ENCODE assay signal across 23 cellular contexts in the genomic region with DNA sequence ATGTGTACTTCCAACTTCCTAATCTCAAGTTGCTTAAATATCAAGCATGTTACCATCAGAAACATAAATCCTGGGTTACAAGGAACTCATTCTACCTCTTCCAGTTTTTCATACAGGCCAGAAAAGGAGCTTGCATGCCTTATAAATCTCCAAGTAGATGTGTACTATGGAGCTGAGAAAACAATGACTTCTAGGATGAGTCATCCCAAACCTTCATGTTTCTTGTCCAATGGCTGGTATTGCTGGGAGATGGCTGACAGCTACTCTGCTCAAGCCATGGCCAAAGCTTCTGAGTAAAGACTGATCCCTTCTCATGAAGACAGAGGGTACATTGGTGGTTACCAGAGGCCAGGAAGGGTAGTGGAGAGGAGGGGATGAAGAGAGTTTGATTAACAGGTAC. TPM values are rescaled to one million over a fixed set of nuclear protein-coding genes. Genes with fewer than 3 reads are reported as not detected.
DNase-seq lines count a peak whose midpoint lies in the region; ATAC-seq, FAIRE-seq and TF ChIP-seq lines count a peak whose summit lies in the region.
"Had no signal": no experiment of that assay in that cellular context is flagged by ENCODE, and none has a peak within 500 bp of the region (broad histone marks: within the 10 kb centered on the region; RNA-seq: fewer than 3 reads in every experiment).

No MANE protein-coding gene starts in this region.

- ATAC-seq in K562 (peak; percentile 36; the same call in 2 of the 3 replicates), HG03095 (IDR thresholded peaks at IDR 0.05; ENCODE audit: unreplicated experiment) (no peak)
- ATAC-seq: heart right ventricle, lower lobe of right lung had no signal

- POLR2A ChIA-PET in K562 (lab: Yijun Ruan, JAX): no interaction called here

- dilution Hi-C loops in keratinocyte (cut with MboI; ENCODE audit: extremely low pct_ligation_motif_present, low sequenced_read_pairs): no loop called here

- in situ Hi-C loops in K562 (cut with MboI): no loop called here

- TF ChIP-seq CTCF in C4-2B (conservative IDR thresholded peaks at IDR 0.05): no peak
- TF ChIP-seq CTCF in K562 (IDR thresholded peaks at IDR 0.05 in 2 of 3, conservative IDR thresholded peaks at IDR 0.05 in 1 of 3; ENCODE audit: insufficient read depth in 2 of 3, low read depth in 1 of 3, low read length in 3 of 3): no peak
- TF ChIP-seq CTCF in keratinocyte (optimal IDR thresholded peaks at IDR 0.05 in 1 of 3, IDR thresholded peaks at IDR 0.05 in 1 of 3, conservative IDR thresholded peaks at IDR 0.05 in 1 of 3; ENCODE audit: extremely low read depth in 1 of 3, insufficient read depth in 2 of 3, low read length in 3 of 3): no peak

- FAIRE-seq in K562 (lab: Jason Lieb, UNC): peak; percentile 55
- FAIRE-seq in keratinocyte (lab: Jason Lieb, UNC): peak; percentile 65
- FAIRE-seq: H1 had no signal

- H3K9me3 ChIP-seq in K562 (replicated peaks; ENCODE audit: control insufficient read depth, insufficient read depth, low read depth, low read length) (peaks cover 8% of the 10 kb centered on the region), keratinocyte (ENCODE audit: control insufficient read depth, low read depth, low read length) (no peaks in the 10 kb centered on the region)
- H3K9me3 ChIP-seq: esophagus muscularis mucosa, neutrophil, vagina had no signal

- peak overlapping the region; percentile 57 for H2AFZ ChIP-seq in K562 (ENCODE audit: low read depth, low read length)
- no peak overlapping the region for H2AFZ ChIP-seq in keratinocyte (ENCODE audit: control insufficient read depth, low read length)

- TF ChIP-seq RAD21 in K562 (CRISPR knock-in tag; conservative IDR thresholded peaks at IDR 0.05 in 1 of 2, IDR thresholded peaks at IDR 0.05 in 1 of 2): no peak

- H3K9me1 ChIP-seq in K562 (ENCODE audit: control insufficient read depth, insufficient read depth, low read length) (no peaks in the 10 kb centered on the region), keratinocyte (ENCODE audit: control insufficient read depth, extremely low read depth, insufficient read depth, low read length) (no peaks in the 10 kb centered on the region)

- H3K4me2 ChIP-seq in K562 (ENCODE audit: insufficient read depth, low read length) (no peak overlapping the region), keratinocyte (ENCODE audit: control insufficient read depth, extremely low read depth, insufficient read depth, low read depth, low read length) (no peak overlapping the region)

- DNase-seq in HT1080 (ENCODE audit: low read depth): peak; percentile 39
- peak; percentile 25 to 45 (median 30) for DNase-seq in K562 (ENCODE audit: extremely low read depth in 1 of 4, low spot score in 3 of 4)
- no peak for DNase-seq in keratinocyte (ENCODE audit: low read depth, low spot score)
- DNase-seq in pons (ENCODE audit: low spot score): no peak
- DNase-seq in NCI-H2196 treated with DMSO at 0.1 percent for 48 hours (lab: John Stamatoyannopoulos, UW; ENCODE audit: unreplicated experiment): no peak
- no peak for DNase-seq in SHP77 (lab: John Stamatoyannopoulos, UW)
- DNase-seq: activated CD4-positive, alpha-beta T cell treated with anti-CD3 and anti-CD28 coated beads, Interleukin-2, amount 10 ng/mL, durations not matched to agents 24 days and 14 days; activated effector memory CD4-positive, alpha-beta T cell treated with Interleukin-2 at 50 U/mL for 16 hours; CD4-positive, alpha-beta T cell; central memory CD4-positive, alpha-beta T cell; EL; heart right ventricle; immature natural killer cell; lower lobe of right lung; MM.1S; NCI-H2227 treated with DMSO at 0.1 percent for 48 hours; SW 1271 had no signal

- H4K20me1 ChIP-seq in K562 (replicated peaks; ENCODE audit: control insufficient read depth, insufficient read depth, low read length) (no peaks in the 10 kb centered on the region), keratinocyte (ENCODE audit: control insufficient read depth, extremely low read depth, insufficient read depth, low read length) (no peaks in the 10 kb centered on the region)

- no peak for TF ChIP-seq POLR2A in K562 (conservative IDR thresholded peaks at IDR 0.05)

- CTCF ChIA-PET in K562 (lab: Yijun Ruan, JAX; ENCODE audit: low intra/inter-chr PET ratio): no interaction called here

- H3K36me3 ChIP-seq in K562 (ENCODE audit: control insufficient read depth, insufficient read depth, low read length) (no peaks in the 10 kb centered on the region), keratinocyte (ENCODE audit: control insufficient read depth in 2 of 2, extremely low read depth in 1 of 2, insufficient read depth in 2 of 2, low read length in 2 of 2) (no peaks in the 10 kb centered on the region)
- H3K36me3 ChIP-seq: esophagus muscularis mucosa, heart right ventricle, lower lobe of right lung, neutrophil, vagina had no signal

- no peak for TF ChIP-seq EP300 in K562 (IDR thresholded peaks at IDR 0.05; ENCODE audit: low read length)

- H3K79me2 ChIP-seq in K562 (ENCODE audit: control insufficient read depth, insufficient read depth, low read length): no peaks in the 10 kb centered on the region
- peaks cover 3% of the 10 kb centered on the region for H3K79me2 ChIP-seq in keratinocyte (ENCODE audit: control insufficient read depth, insufficient read depth, low read length)

- intact Hi-C loops in K562 (cut with micrococcal nuclease): no loop called here

- H3K27me3 ChIP-seq in K562 (ENCODE audit: control insufficient read depth in 2 of 2, insufficient read depth in 2 of 2, low read length in 2 of 2) (no peaks in the 10 kb centered on the region), keratinocyte (ENCODE audit: control insufficient read depth, extremely low read depth, insufficient read depth, low read length) (no peaks in the 10 kb centered on the region)
- H3K27me3 ChIP-seq: heart right ventricle, neutrophil, vagina had no signal

- H3K9ac ChIP-seq in K562 (ENCODE audit: insufficient read depth in 1 of 2, low read depth in 2 of 2, low read length in 2 of 2) (no peak overlapping the region), keratinocyte (ENCODE audit: control insufficient read depth, extremely low read depth, insufficient read depth, low read length) (no peak overlapping the region)

- no TSS peak for BruUV-seq in K562 (replicated peaks; lab: Mats Ljungman, UMichigan)

- H3K4me3 ChIP-seq in K562 (no peak overlapping the region), keratinocyte (ENCODE audit: control insufficient read depth in 2 of 3, extremely low read depth in 1 of 3, insufficient read depth in 2 of 3, low read depth in 1 of 3, low read length in 3 of 3) (no peak overlapping the region)
- H3K4me3 ChIP-seq: esophagus muscularis mucosa, heart right ventricle, lower lobe of right lung, vagina had no signal

- H3K4me1 ChIP-seq in K562 (replicated peaks in 1 of 2; ENCODE audit: control insufficient read depth in 2 of 2, insufficient read depth in 2 of 2, low read length in 2 of 2) (peaks cover 0 to 52% of the 10 kb centered on the region in 2 experiments; a peak in 3 of 5 replicates), keratinocyte (ENCODE audit: control insufficient read depth, extremely low read depth, insufficient read depth, low read length) (peaks cover 33% of the 10 kb centered on the region)
- H3K4me1 ChIP-seq: esophagus muscularis mucosa had no signal

- H3K27ac ChIP-seq in C4-2B (peak overlapping the region; percentile 0; the same call in 1 of the 2 replicates), K562 (ENCODE audit: extremely low read depth, low read depth, low read length) (peak overlapping the region; percentile 5; the same call in 1 of the 3 replicates), keratinocyte (ENCODE audit: control insufficient read depth, insufficient read depth, low read length) (no peak overlapping the region)
- H3K27ac ChIP-seq: esophagus muscularis mucosa, heart right ventricle, lower lobe of right lung, neutrophil, vagina had no signal

TF ChIP-seq in K562, 482 proteins besides CTCF, POLR2A, EP300 and RAD21 (continues in another document):
- no peak for TF ChIP-seq CHCHD3 (CRISPR knock-in tag; IDR thresholded peaks at IDR 0.05)

RNA-seq across cellular contexts. Expression of a gene that starts 8.6 kb away (rescaled TPM):
- total RNA-seq in HT1080 (2014; rRNA removed; shearing (Covaris generic)): 0.84 and 3.1 TPM in 2 replicates
- polyA plus RNA-seq in HT1080 (2015; cell fraction: cytosol; rRNA removed): 1.1 and 1.7 TPM in 2 replicates
- polyA plus RNA-seq in HT1080 (2015; cell fraction: nucleus; rRNA removed): 0.96 and 1.7 TPM in 2 replicates
- total RNA-seq in K562 (2011; cell fraction: chromatin; rRNA removed; ENCODE audit: low replicate concordance): 3.3 and 9.4 TPM in 2 replicates
- total RNA-seq in K562 (2011; cell fraction: nucleolus; rRNA removed): 1.3 and 2.5 TPM in 2 replicates
- total RNA-seq in K562 (2011; cell fraction: nucleoplasm; rRNA removed): 5.9 and 9.7 TPM in 2 replicates
- total RNA-seq in K562 (2014; rRNA removed): 0.45 and 1.3 TPM in 2 replicates
- total RNA-seq in K562 (2014; rRNA removed; fragmentation: Illumina TruSeq; extraction: Trizol): 2.0 and 2.3 TPM in 2 replicates
- 1.3 and 1.6 TPM in 2 replicates for total RNA-seq in K562 (2015; rRNA removed; fragmentation: Illumina TruSeq; extraction: Trizol)
- 1.8 and 3.1 TPM in 2 replicates for total RNA-seq in K562 (2021)
- polyA plus RNA-seq in K562 (2011; rRNA removed): 0.85 and 1.3 TPM in 2 replicates
- 0.25 and 0.58 TPM in 2 replicates for polyA plus RNA-seq in K562 (2011; cell fraction: cytosol; rRNA removed)
- polyA plus RNA-seq in K562 (2011; cell fraction: nucleus; rRNA removed): 2.8 and 3.2 TPM in 2 replicates
- 0.53 and 0.61 TPM in 2 replicates for polyA plus RNA-seq in K562 (2012)
- polyA plus RNA-seq in K562 (2014; fragmentation: Illumina TruSeq; extraction: Trizol): 0.75 and 1.1 TPM in 2 replicates
- 1 to 10 TPM in 1 of 2 experiments, under 1 TPM in 1; 0.39 to 1.0 TPM for polyA plus RNA-seq in K562 (2014; fragmentation: Nextera tagmentation; extraction: Ambion mirVana)
- polyA plus RNA-seq in K562 (2014; rRNA removed): 0.94 and 1.1 TPM in 2 replicates
- polyA minus RNA-seq in K562 (2011; rRNA and poly(A)+ RNA removed): 3.0 and 5.4 TPM in 2 replicates
- polyA minus RNA-seq in K562 (2011; cell fraction: cytosol; rRNA and poly(A)+ RNA removed): 0.86 and 3.3 TPM in 2 replicates
- 4.3 and 11.1 TPM in 2 replicates for polyA minus RNA-seq in K562 (2011; cell fraction: nucleus; rRNA and poly(A)+ RNA removed)
- polyA plus RNA-seq in keratinocyte: 1.3 to 2.1 TPM (median 1.5 TPM) in 3 replicates
- polyA plus RNA-seq in keratinocyte (2011; ENCODE audit: low read depth): 8.3 TPM
- 0.57 and 1.4 TPM in 2 replicates for polyA plus RNA-seq in keratinocyte (2011; cell fraction: cytosol; rRNA removed)
- polyA plus RNA-seq in keratinocyte (2011; cell fraction: nucleus; rRNA removed): 2.6 and 3.2 TPM in 2 replicates
- polyA plus RNA-seq in keratinocyte (2012; ENCODE audit: low replicate concordance): 1.3 and 1.7 TPM in 2 replicates
- polyA minus RNA-seq in keratinocyte: 1.3 to 9.2 TPM (median 5.7 TPM) in 3 replicates
- 2.3 TPM for polyA minus RNA-seq in keratinocyte (2011; cell fraction: cytosol; rRNA and poly(A)+ RNA removed)
- 9.8 and 17.4 TPM in 2 replicates for polyA minus RNA-seq in keratinocyte (2011; cell fraction: nucleus; rRNA and poly(A)+ RNA removed)

Comparison
In these comparisons a context has a peak if more than half of its experiments do, and no peak if none do; other contexts are left out.
1. DNase-seq: peak in HT1080 (single experiment) and K562 (4 of 4); none in keratinocyte (single experiment), pons (single experiment), NCI-H2196 treated with DMSO at 0.1 percent for 48 hours (single experiment) and SHP77 (0 of 2).